ENCODE assay signal across 8 cellular contexts in the genomic region with DNA sequence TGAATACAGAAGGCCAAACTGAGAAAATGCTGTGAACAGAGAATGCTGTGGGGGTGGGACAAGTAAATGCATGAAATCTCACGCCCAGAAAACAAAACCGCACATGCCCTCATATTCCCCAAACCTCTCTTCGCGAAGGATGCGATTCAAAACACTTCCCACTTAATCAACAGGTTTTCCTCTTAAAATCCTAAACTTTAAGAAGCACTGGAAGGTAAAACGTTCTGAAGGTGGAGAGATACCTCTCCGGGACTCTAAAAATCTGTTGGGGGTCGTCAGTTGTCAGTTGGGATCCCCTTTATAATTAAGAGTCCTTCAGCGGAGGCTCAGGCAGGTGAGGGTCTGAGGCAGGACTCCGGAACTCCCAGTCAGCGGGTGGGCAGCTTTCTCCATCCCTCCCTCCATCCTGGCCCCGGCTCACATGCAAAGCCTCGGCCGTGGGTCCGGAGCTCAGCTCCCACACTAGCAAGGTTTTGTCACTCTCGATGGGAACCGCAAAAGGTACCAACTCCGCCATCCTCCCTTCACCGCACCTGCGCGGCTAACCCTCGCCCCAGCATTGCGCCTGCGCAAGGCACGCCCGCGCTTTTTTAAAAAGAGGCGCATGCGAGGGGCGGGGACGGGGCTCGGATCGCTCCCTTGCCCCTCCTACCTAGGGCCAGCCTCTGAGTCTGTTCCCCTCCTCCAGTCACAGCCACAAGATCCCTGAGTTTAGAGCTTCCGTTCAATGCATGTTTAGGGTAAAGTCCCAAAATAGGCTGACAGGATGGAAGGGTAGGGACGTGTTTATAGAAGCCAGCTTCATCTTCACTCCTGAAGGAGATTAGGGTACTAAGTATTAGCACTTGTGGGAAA. TPM values are rescaled to one million over a fixed set of nuclear protein-coding genes. Genes with fewer than 3 reads are reported as not detected.
DNase-seq lines count a peak whose midpoint lies in the region; ATAC-seq and TF ChIP-seq lines count a peak whose summit lies in the region.

A gene with protein sequence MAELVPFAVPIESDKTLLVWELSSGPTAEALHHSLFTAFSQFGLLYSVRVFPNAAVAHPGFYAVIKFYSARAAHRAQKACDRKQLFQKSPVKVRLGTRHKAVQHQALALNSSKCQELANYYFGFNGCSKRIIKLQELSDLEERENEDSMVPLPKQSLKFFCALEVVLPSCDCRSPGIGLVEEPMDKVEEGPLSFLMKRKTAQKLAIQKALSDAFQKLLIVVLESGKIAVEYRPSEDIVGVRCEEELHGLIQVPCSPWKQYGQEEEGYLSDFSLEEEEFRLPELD (minus strand): TSS at position 563 of the 855 bp plus-strand sequence. CDS start 46 bp downstream, at position 517.

- H3K27me3 Mint-ChIP-seq in activated naive CD4-positive, alpha-beta T cell treated with anti-CD3 and anti-CD28 coated beads, Interleukin-2, amount 50 U/mL, for 24 hours, result no peaks in the 10 kb centered on the region

- H3K9me3 ChIP-seq in prostate gland, result no peaks in the 10 kb centered on the region

- no peak for TF ChIP-seq CTCF in prostate gland (IDR thresholded peaks at IDR 0.05)

- H3K27me3 ChIP-seq in prostate gland (replicated peaks; ENCODE audit: insufficient read depth), result no peaks in the 10 kb centered on the region

- peak; percentile 80 for ATAC-seq in GM21825 (IDR thresholded peaks at IDR 0.05; ENCODE audit: unreplicated experiment)
- peak; percentile 98 for ATAC-seq in SK-N-SH treated with all-trans-retinoic acid at 6 μM for 48 hours
- peak; percentile 79 to 91 for ATAC-seq in left cardiac atrium

- H3K9me3 Mint-ChIP-seq in activated naive CD4-positive, alpha-beta T cell treated with anti-CD3 and anti-CD28 coated beads, Interleukin-2, amount 50 U/mL, for 24 hours, result no peaks in the 10 kb centered on the region

- no peak within 1 kb of the TSS for H3K27ac ChIP-seq in prostate gland
- H3K27ac ChIP-seq in urinary bladder (ENCODE audit: low read depth), result no peak within 1 kb of the TSS

- H3K4me1 ChIP-seq in prostate gland (replicated peaks) (no peaks in the 10 kb centered on the region), urinary bladder (ENCODE audit: insufficient read depth) (no peaks in the 10 kb centered on the region)

- intact Hi-C loops in left cardiac atrium (cut with DNase I) (no loop called here), prostate gland (cut with DNase I) (no loop called here)

- TF ChIP-seq POLR2A in prostate gland (IDR thresholded peaks at IDR 0.05), result no peak

- no peaks in the 10 kb centered on the region for H3K36me3 ChIP-seq in prostate gland
- H3K36me3 ChIP-seq in urinary bladder (ENCODE audit: insufficient read depth), result no peaks in the 10 kb centered on the region

- H3K4me3 ChIP-seq in prostate gland (peak within 1 kb of the TSS; percentile 17 to 20), urinary bladder (ENCODE audit: low read depth, low read length) (peak within 1 kb of the TSS; percentile 14)

- H3K27ac Mint-ChIP-seq in activated naive CD4-positive, alpha-beta T cell treated with anti-CD3 and anti-CD28 coated beads, Interleukin-2, amount 50 U/mL, for 24 hours, result peak within 1 kb of the TSS; percentile 15

- DNase-seq in COLO668 (lab: John Stamatoyannopoulos, UW; ENCODE audit: unreplicated experiment) (peak; percentile 62), NCI-H1105 (lab: John Stamatoyannopoulos, UW) (peak; percentile 81), left cardiac atrium (peak; percentile 71), prostate gland (ENCODE audit: low spot score) (peak; percentile 7)

- H3K4me3 Mint-ChIP-seq in activated naive CD4-positive, alpha-beta T cell treated with anti-CD3 and anti-CD28 coated beads, Interleukin-2, amount 50 U/mL, for 24 hours, result peak within 1 kb of the TSS; percentile 87

- H3K4me1 Mint-ChIP-seq in activated naive CD4-positive, alpha-beta T cell treated with anti-CD3 and anti-CD28 coated beads, Interleukin-2, amount 50 U/mL, for 24 hours, result peaks cover 15% of the 10 kb centered on the region

- WGBS in prostate gland, result 3% methylated on average over 28 of the region's 35 CpGs
- 2% methylated on average over 35 of the region's 35 CpGs for WGBS in urinary bladder

- no peaks in the 10 kb centered on the region for H3K36me3 Mint-ChIP-seq in activated naive CD4-positive, alpha-beta T cell treated with anti-CD3 and anti-CD28 coated beads, Interleukin-2, amount 50 U/mL, for 24 hours

TF ChIP-seq in SK-N-SH treated with all-trans-retinoic acid at 6 μM for 48 hours, 23 proteins besides CTCF, POLR2A, EP300 and RAD21:
- TF ChIP-seq CSDC2 (CRISPR knock-in tag; IDR thresholded peaks at IDR 0.05) (no peak), SNAI2 (CRISPR knock-in tag; IDR thresholded peaks at IDR 0.05) (no peak), ZNF565 (CRISPR knock-in tag; conservative IDR thresholded peaks at IDR 0.05; ENCODE audit: low read depth) (no peak), PPARA (CRISPR knock-in tag; IDR thresholded peaks at IDR 0.05; ENCODE audit: borderline replicate concordance) (no peak), BACH2 (CRISPR knock-in tag; IDR thresholded peaks at IDR 0.05; ENCODE audit: borderline replicate concordance) (no peak), ZNF8 (CRISPR knock-in tag; IDR thresholded peaks at IDR 0.05) (no peak), GLIS3 (CRISPR knock-in tag; IDR thresholded peaks at IDR 0.05) (no peak), ISL1 (CRISPR knock-in tag; IDR thresholded peaks at IDR 0.05) (no peak), TOX (CRISPR knock-in tag; IDR thresholded peaks at IDR 0.05; ENCODE audit: borderline replicate concordance) (no peak), ZFP30 (CRISPR knock-in tag; IDR thresholded peaks at IDR 0.05) (no peak)
- TF ChIP-seq, protein P1, sequence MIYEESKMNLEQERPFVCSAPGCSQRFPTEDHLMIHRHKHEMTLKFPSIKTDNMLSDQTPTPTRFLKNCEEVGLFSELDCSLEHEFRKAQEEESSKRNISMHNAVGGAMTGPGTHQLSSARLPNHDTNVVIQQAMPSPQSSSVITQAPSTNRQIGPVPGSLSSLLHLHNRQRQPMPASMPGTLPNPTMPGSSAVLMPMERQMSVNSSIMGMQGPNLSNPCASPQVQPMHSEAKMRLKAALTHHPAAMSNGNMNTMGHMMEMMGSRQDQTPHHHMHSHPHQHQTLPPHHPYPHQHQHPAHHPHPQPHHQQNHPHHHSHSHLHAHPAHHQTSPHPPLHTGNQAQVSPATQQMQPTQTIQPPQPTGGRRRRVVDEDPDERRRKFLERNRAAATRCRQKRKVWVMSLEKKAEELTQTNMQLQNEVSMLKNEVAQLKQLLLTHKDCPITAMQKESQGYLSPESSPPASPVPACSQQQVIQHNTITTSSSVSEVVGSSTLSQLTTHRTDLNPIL (CRISPR knock-in tag; IDR thresholded peaks at IDR 0.05; ENCODE audit: low read depth), result no peak
- TF ChIP-seq, protein P2, sequence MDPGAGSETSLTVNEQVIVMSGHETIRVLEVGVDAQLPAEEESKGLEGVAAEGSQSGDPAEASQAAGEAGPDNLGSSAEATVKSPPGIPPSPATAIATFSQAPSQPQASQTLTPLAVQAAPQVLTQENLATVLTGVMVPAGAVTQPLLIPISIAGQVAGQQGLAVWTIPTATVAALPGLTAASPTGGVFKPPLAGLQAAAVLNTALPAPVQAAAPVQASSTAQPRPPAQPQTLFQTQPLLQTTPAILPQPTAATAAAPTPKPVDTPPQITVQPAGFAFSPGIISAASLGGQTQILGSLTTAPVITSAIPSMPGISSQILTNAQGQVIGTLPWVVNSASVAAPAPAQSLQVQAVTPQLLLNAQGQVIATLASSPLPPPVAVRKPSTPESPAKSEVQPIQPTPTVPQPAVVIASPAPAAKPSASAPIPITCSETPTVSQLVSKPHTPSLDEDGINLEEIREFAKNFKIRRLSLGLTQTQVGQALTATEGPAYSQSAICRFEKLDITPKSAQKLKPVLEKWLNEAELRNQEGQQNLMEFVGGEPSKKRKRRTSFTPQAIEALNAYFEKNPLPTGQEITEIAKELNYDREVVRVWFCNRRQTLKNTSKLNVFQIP (CRISPR knock-in tag; IDR thresholded peaks at IDR 0.05; ENCODE audit: borderline replicate concordance, low read depth), result no peak
- TF ChIP-seq, protein P3, sequence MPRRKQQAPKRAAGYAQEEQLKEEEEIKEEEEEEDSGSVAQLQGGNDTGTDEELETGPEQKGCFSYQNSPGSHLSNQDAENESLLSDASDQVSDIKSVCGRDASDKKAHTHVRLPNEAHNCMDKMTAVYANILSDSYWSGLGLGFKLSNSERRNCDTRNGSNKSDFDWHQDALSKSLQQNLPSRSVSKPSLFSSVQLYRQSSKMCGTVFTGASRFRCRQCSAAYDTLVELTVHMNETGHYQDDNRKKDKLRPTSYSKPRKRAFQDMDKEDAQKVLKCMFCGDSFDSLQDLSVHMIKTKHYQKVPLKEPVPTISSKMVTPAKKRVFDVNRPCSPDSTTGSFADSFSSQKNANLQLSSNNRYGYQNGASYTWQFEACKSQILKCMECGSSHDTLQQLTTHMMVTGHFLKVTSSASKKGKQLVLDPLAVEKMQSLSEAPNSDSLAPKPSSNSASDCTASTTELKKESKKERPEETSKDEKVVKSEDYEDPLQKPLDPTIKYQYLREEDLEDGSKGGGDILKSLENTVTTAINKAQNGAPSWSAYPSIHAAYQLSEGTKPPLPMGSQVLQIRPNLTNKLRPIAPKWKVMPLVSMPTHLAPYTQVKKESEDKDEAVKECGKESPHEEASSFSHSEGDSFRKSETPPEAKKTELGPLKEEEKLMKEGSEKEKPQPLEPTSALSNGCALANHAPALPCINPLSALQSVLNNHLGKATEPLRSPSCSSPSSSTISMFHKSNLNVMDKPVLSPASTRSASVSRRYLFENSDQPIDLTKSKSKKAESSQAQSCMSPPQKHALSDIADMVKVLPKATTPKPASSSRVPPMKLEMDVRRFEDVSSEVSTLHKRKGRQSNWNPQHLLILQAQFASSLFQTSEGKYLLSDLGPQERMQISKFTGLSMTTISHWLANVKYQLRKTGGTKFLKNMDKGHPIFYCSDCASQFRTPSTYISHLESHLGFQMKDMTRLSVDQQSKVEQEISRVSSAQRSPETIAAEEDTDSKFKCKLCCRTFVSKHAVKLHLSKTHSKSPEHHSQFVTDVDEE (CRISPR knock-in tag; IDR thresholded peaks at IDR 0.05), result no peak
- TF ChIP-seq, protein P4, sequence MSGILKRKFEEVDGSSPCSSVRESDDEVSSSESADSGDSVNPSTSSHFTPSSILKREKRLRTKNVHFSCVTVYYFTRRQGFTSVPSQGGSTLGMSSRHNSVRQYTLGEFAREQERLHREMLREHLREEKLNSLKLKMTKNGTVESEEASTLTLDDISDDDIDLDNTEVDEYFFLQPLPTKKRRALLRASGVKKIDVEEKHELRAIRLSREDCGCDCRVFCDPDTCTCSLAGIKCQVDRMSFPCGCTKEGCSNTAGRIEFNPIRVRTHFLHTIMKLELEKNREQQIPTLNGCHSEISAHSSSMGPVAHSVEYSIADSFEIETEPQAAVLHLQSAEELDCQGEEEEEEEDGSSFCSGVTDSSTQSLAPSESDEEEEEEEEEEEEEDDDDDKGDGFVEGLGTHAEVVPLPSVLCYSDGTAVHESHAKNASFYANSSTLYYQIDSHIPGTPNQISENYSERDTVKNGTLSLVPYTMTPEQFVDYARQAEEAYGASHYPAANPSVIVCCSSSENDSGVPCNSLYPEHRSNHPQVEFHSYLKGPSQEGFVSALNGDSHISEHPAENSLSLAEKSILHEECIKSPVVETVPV (CRISPR knock-in tag; IDR thresholded peaks at IDR 0.05), result no peak
TF ChIP-seq in SK-N-SH treated with all-trans-retinoic acid at 6 μM for 48 hours: peak in this region for 0.

RNA-seq across cellular contexts. Expression of the gene that starts here (rescaled TPM):
- total RNA-seq in left cardiac atrium, result not detected
- total RNA-seq in prostate gland, result 1 to 10 TPM in 1 of 2 donors, not detected in 1; 2.4 TPM
- 1.2 TPM for total RNA-seq in urinary bladder
- polyA plus RNA-seq in urinary bladder, result 0.14 TPM

Comparison
In these comparisons a context has a peak if more than half of its experiments do, and no peak if none do; other contexts are left out.
1. Peak in DNase-seq and ATAC-seq in left cardiac atrium; RNA of the gene not detected or under 1 TPM.
2. DNase-seq: peak in every context shown above with its lines; median percentile 81 in NCI-H1105; 71 in left cardiac atrium; 62 in COLO668; 7 in prostate gland.